Comparison of ENCODE assay signal across 18 cellular contexts in the genomic region with DNA sequence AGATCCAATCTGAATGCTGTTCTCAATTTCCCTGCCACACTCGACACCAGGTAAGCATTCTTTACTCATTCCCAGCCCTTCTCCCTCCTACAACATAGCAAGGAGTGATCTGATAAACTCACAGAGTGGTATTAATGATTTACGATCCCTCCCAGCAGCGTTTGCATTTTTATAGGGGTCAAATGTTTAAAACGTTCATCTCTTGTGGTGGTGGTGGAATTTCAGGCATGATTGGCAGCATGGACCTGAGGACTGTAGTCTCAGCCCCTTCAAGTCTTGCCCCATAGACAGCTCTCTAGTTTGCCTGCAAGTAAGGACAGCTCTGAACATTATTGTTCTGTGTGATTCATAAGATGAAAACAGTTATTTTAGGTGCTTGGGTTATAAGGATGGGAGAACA.
DNase-seq lines count a peak whose midpoint lies in the region; ATAC-seq and TF ChIP-seq lines count a peak whose summit lies in the region.
"Had no signal": no experiment of that assay in that cellular context is flagged by ENCODE, and none has a peak within 500 bp of the region (broad histone marks: within the 10 kb centered on the region; RNA-seq: fewer than 3 reads in every experiment).

No MANE protein-coding gene starts in this region.

- H3K9me3 Mint-ChIP-seq in Calu3 (ENCODE audit: low read depth, unreplicated experiment) = no peaks in the 10 kb centered on the region
- no peaks in the 10 kb centered on the region for H3K9me3 Mint-ChIP-seq in stimulated activated memory B cell treated with anti-CD40 and anti-IgM and Interleukin-4, amounts not matched to agents 10 μg/mL and 1 μg/mL and 100 μg/mL, for 72 hours
- no peaks in the 10 kb centered on the region for H3K9me3 Mint-ChIP-seq in activated CD4-positive, alpha-beta memory T cell treated with anti-CD3 and anti-CD28 coated beads for 36 hours

- ATAC-seq in stimulated activated memory B cell treated with anti-CD40 and anti-IgM and Interleukin-4, amounts not matched to agents 10 μg/mL and 1 μg/mL and 100 μg/mL, for 72 hours = no peak
- no peak for ATAC-seq in GM18505 (IDR thresholded peaks at IDR 0.05; ENCODE audit: unreplicated experiment)
- ATAC-seq: HepG2, left lobe of liver had no signal

- H3K36me3 Mint-ChIP-seq in Calu3 (ENCODE audit: insufficient read depth, unreplicated experiment) = no peaks in the 10 kb centered on the region
- no peaks in the 10 kb centered on the region for H3K36me3 Mint-ChIP-seq in stimulated activated memory B cell treated with anti-CD40 and anti-IgM and Interleukin-4, amounts not matched to agents 10 μg/mL and 1 μg/mL and 100 μg/mL, for 72 hours
- H3K36me3 Mint-ChIP-seq in activated CD4-positive, alpha-beta memory T cell treated with anti-CD3 and anti-CD28 coated beads for 36 hours = no peaks in the 10 kb centered on the region

- intact Hi-C loops in Calu3 (cut with micrococcal nuclease; ENCODE audit: unreplicated experiment) = no loop called here
- intact Hi-C loops in activated CD4-positive, alpha-beta memory T cell treated with anti-CD3 and anti-CD28 coated beads for 36 hours (cut with micrococcal nuclease) = no loop called here

- TF ChIP-seq POLR2A in GM18505 (IDR thresholded peaks at IDR 0.05; ENCODE audit: borderline replicate concordance, extremely low read depth, insufficient read depth, insufficient read length) = no peak

- BruUV-seq in Calu3 (replicated peaks; lab: Mats Ljungman, UMichigan) = no TSS peak

- CTCF ChIA-PET in Calu3 (lab: Charles Lee) = interaction anchor here (0.6 kb wide), 1 partner anchor 953 kb away, joined by 3 read pairs; no protein-coding TSS in a partner anchor
- CTCF ChIA-PET in activated CD4-positive, alpha-beta memory T cell treated with anti-CD3 and anti-CD28 coated beads for 36 hours (lab: Charles Lee) = no interaction called here

- peak overlapping the region; percentile 54 for H3K4me3 Mint-ChIP-seq in Calu3 (ENCODE audit: low read depth, unreplicated experiment)
- H3K4me3 Mint-ChIP-seq in stimulated activated memory B cell treated with anti-CD40 and anti-IgM and Interleukin-4, amounts not matched to agents 10 μg/mL and 1 μg/mL and 100 μg/mL, for 72 hours = no peak overlapping the region
- H3K4me3 Mint-ChIP-seq in activated CD4-positive, alpha-beta memory T cell treated with anti-CD3 and anti-CD28 coated beads for 36 hours = no peak overlapping the region
- H3K4me3 Mint-ChIP-seq: stimulated activated naive CD8-positive, alpha-beta T cell treated with anti-CD3 and anti-CD28 coated beads, Interleukin-15, Interleukin-2, amounts not matched to agents 100 ng/mL and 50 ng/mL, for 24 hours had no signal

- no peak overlapping the region for H3K27ac Mint-ChIP-seq in Calu3 (ENCODE audit: unreplicated experiment)
- H3K27ac Mint-ChIP-seq in stimulated activated memory B cell treated with anti-CD40 and anti-IgM and Interleukin-4, amounts not matched to agents 10 μg/mL and 1 μg/mL and 100 μg/mL, for 72 hours = no peak overlapping the region
- H3K27ac Mint-ChIP-seq in activated CD4-positive, alpha-beta memory T cell treated with anti-CD3 and anti-CD28 coated beads for 36 hours = no peak overlapping the region
- H3K27ac Mint-ChIP-seq: stimulated activated naive CD8-positive, alpha-beta T cell treated with anti-CD3 and anti-CD28 coated beads, Interleukin-15, Interleukin-2, amounts not matched to agents 100 ng/mL and 50 ng/mL, for 24 hours had no signal

- POLR2A ChIA-PET in activated CD4-positive, alpha-beta memory T cell treated with anti-CD3 and anti-CD28 coated beads for 36 hours (lab: Charles Lee) = no interaction called here

- peaks cover 11% of the 10 kb centered on the region for H3K4me1 Mint-ChIP-seq in Calu3 (ENCODE audit: low read depth, unreplicated experiment)
- no peaks in the 10 kb centered on the region for H3K4me1 Mint-ChIP-seq in stimulated activated memory B cell treated with anti-CD40 and anti-IgM and Interleukin-4, amounts not matched to agents 10 μg/mL and 1 μg/mL and 100 μg/mL, for 72 hours
- H3K4me1 Mint-ChIP-seq in activated CD4-positive, alpha-beta memory T cell treated with anti-CD3 and anti-CD28 coated beads for 36 hours (ENCODE audit: low read depth) = no peaks in the 10 kb centered on the region

- no peaks in the 10 kb centered on the region for H3K27me3 Mint-ChIP-seq in Calu3 (ENCODE audit: unreplicated experiment)
- H3K27me3 Mint-ChIP-seq in stimulated activated memory B cell treated with anti-CD40 and anti-IgM and Interleukin-4, amounts not matched to agents 10 μg/mL and 1 μg/mL and 100 μg/mL, for 72 hours = no peaks in the 10 kb centered on the region
- H3K27me3 Mint-ChIP-seq in activated CD4-positive, alpha-beta memory T cell treated with anti-CD3 and anti-CD28 coated beads for 36 hours = no peaks in the 10 kb centered on the region
- H3K27me3 Mint-ChIP-seq: stimulated activated naive CD8-positive, alpha-beta T cell treated with anti-CD3 and anti-CD28 coated beads, Interleukin-15, Interleukin-2, amounts not matched to agents 100 ng/mL and 50 ng/mL, for 24 hours had no signal

- no peak for TF ChIP-seq CTCF in Calu3 (IDR thresholded peaks at IDR 0.05; ENCODE audit: unreplicated experiment)
- no peak for TF ChIP-seq CTCF in fibroblast of villous mesenchyme (IDR thresholded peaks at IDR 0.05; ENCODE audit: insufficient read depth, low read depth, low read length)

- peak overlapping the region; percentile 10 for H3K4me3 ChIP-seq in fibroblast of villous mesenchyme (ENCODE audit: low read depth, low read length)

- DNase-seq in Calu3 (peak; percentile 12), NCI-H226 (peak; percentile 80), fibroblast of villous mesenchyme (ENCODE audit: low read depth) (peak; percentile 83), renal cortical epithelial cell (ENCODE audit: low read depth) (peak; percentile 98), NCI-H1930 (lab: John Stamatoyannopoulos, UW) (no peak)
- DNase-seq in activated CD4-positive, alpha-beta memory T cell treated with anti-CD3 and anti-CD28 coated beads for 36 hours = no peak
- DNase-seq: activated naive CD4-positive, alpha-beta T cell treated with Interleukin-2 at 50 U/mL for 16 hours; BE2C; cortex of kidney; head of caudate nucleus; NCI-H82; Right ventricle myocardium superior; stimulated activated CD4-positive, alpha-beta T cell treated with anti-CD3 and anti-CD28 coated beads, Interleukin-12 subunit alpha, Interleukin-12 subunit beta, amount 100 ng/mL, for 4 hours had no signal

Comparison
In these comparisons a context has a peak if more than half of its experiments do, and no peak if none do; other contexts are left out.
1. DNase-seq: peak in Calu3 (single experiment), NCI-H226 (single experiment), fibroblast of villous mesenchyme (single experiment) and renal cortical epithelial cell (single experiment); none in NCI-H1930 (0 of 2) and activated CD4-positive, alpha-beta memory T cell treated with anti-CD3 and anti-CD28 coated beads for 36 hours (single experiment).